Comparison of ENCODE assay signal across 2 cellular contexts in the genomic region with DNA sequence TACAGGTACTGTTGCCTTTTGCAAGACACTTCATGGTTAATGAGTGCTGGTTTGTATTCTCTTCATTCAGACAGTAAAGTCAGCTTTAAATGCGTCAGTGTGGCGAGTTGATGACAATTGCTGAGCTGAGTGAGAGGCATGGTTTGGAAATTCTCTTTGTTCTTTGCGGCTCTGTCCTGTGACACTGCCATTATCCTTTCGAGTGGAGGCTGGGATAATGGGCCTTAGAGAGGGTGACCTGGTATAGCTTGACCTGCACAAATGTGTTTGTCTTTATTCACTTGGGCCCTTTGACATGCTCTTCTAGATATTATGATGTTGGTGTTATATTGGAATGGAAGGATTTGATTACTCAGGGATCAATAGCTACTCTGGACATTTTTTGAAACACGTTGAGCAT.
TF ChIP-seq lines count a peak whose summit lies in the region.

No MANE protein-coding gene starts in this region.

TF ChIP-seq in IMR-90, 13 proteins besides CTCF, POLR2A, EP300 and RAD21:
- TF ChIP-seq MXI1 (IDR thresholded peaks at IDR 0.05; ENCODE audit: borderline replicate concordance, low read depth, low read length) (no peak), CEBPB (IDR thresholded peaks at IDR 0.05; ENCODE audit: low read depth, low read length) (no peak), BHLHE40 (IDR thresholded peaks at IDR 0.05; ENCODE audit: low read depth, low read length) (no peak)

TF ChIP-seq in HEK293T, 16 proteins besides CTCF, POLR2A, EP300 and RAD21:
- TF ChIP-seq BHLHE40 (IDR thresholded peaks at IDR 0.05; ENCODE audit: borderline replicate concordance) (no peak), SP1 (IDR thresholded peaks at IDR 0.05) (no peak), SUZ12 (IDR thresholded peaks at IDR 0.05) (no peak), FOXA1 (IDR thresholded peaks at IDR 0.05) (no peak), FOXK2 (IDR thresholded peaks at IDR 0.05) (no peak), CTBP1 (IDR thresholded peaks at IDR 0.05; ENCODE audit: borderline replicate concordance) (no peak), HDGF (IDR thresholded peaks at IDR 0.05; ENCODE audit: borderline replicate concordance) (no peak), L3MBTL2 (conservative IDR thresholded peaks at IDR 0.05) (no peak), TARDBP (IDR thresholded peaks at IDR 0.05) (no peak), ARNT (IDR thresholded peaks at IDR 0.05) (no peak), FOXM1 (IDR thresholded peaks at IDR 0.05; ENCODE audit: borderline replicate concordance) (no peak), ELF4 (IDR thresholded peaks at IDR 0.05) (no peak), LEF1 (IDR thresholded peaks at IDR 0.05; ENCODE audit: borderline replicate concordance) (no peak), ZNF384 (IDR thresholded peaks at IDR 0.05) (no peak), NFRKB (IDR thresholded peaks at IDR 0.05) (no peak)
- TF ChIP-seq, protein P1, sequence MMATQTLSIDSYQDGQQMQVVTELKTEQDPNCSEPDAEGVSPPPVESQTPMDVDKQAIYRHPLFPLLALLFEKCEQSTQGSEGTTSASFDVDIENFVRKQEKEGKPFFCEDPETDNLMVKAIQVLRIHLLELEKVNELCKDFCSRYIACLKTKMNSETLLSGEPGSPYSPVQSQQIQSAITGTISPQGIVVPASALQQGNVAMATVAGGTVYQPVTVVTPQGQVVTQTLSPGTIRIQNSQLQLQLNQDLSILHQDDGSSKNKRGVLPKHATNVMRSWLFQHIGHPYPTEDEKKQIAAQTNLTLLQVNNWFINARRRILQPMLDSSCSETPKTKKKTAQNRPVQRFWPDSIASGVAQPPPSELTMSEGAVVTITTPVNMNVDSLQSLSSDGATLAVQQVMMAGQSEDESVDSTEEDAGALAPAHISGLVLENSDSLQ (IDR thresholded peaks at IDR 0.05), result no peak
